8 cellular contexts compared by ENCODE assay signal in the genomic region with DNA sequence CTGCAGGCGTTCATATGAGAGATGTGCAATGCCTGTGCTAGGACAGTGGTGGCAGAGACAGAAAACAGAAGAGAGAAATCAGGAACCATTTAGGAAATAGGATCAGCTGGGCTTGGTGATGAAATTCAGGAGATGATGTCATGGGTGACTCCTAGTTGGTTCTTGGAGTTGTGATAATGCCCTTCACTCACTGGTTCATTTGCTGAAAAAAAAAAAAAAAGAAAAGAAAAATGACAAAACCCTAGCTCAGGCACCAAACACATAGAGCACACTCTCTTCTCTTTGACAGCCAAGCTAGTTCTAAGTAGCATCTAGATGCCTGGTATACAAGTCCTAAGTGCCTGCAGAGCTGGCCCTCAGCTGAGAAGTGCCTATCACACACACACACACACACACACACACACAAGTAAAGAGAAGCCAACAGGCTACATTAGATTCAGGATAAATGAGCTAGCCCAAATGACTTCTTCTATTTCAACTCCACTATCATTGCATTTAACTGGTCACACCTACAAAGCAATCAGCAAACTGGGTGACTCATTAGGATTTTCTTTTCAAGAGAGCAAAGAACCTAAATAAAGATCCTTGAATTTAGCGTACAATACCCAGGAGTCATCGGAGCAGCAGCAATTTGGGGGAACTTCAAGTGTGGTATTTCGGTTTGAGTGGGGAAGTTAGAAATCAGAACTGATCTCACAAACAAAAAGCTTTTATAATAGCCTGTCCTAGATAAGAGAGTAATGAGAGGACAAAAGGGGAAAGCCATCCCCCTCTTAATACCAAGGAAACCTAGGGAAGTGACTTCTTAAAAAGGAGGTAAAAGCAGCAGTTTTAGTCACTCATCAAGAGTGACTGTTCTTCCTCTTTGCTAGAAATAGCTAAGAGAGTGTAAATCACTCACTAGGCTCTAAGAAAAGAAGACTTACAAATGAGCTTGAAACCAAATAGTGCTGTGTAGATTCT.
DNase-seq lines count a peak whose midpoint lies in the region; ATAC-seq and TF ChIP-seq lines count a peak whose summit lies in the region.

No MANE protein-coding gene starts in this region.

- H3K4me3 ChIP-seq in ascending aorta = no peak overlapping the region
- H3K4me3 ChIP-seq in mucosa of descending colon = no peak overlapping the region

- TF ChIP-seq CTCF in ascending aorta (IDR thresholded peaks at IDR 0.05) = no peak
- TF ChIP-seq CTCF in mucosa of descending colon (IDR thresholded peaks at IDR 0.05) = no peak

- peak; percentile 62 for ATAC-seq in GM19452 (IDR thresholded peaks at IDR 0.05; ENCODE audit: unreplicated experiment)
- peak; percentile 70 for ATAC-seq in HG03439 (IDR thresholded peaks at IDR 0.05; ENCODE audit: unreplicated experiment)
- peak; percentile 86 for ATAC-seq in mucosa of descending colon

- H3K4me1 ChIP-seq in ascending aorta = peaks cover 0 to 12% of the 10 kb centered on the region in 2 donors
- no peaks in the 10 kb centered on the region for H3K4me1 ChIP-seq in mucosa of descending colon (ENCODE audit: low read depth)

- no peaks in the 10 kb centered on the region for H3K27me3 ChIP-seq in ascending aorta

- intact Hi-C loops in ascending aorta (cut with DNase I) (no loop called here), mucosa of descending colon (cut with DNase I, micrococcal nuclease) (no loop called here)

- H3K9me3 ChIP-seq in ascending aorta = no peaks in the 10 kb centered on the region
- no peaks in the 10 kb centered on the region for H3K9me3 ChIP-seq in mucosa of descending colon

- DNase-seq in DMS79 treated with DMSO at 0.1 percent for 48 hours (lab: John Stamatoyannopoulos, UW) (peak; percentile 52), ascending aorta (ENCODE audit: low spot score in 2 of 2) (no peak), mucosa of descending colon (no peak), NCI-H187 treated with DMSO at 0.1 percent for 48 hours (lab: John Stamatoyannopoulos, UW) (no peak), NCI-H748 treated with DMSO at 0.1 percent for 48 hours (lab: John Stamatoyannopoulos, UW) (no peak)
- DNase-seq in activated naive CD4-positive, alpha-beta T cell treated with anti-CD3 and anti-CD28 coated beads, Interleukin-2, amount 50 U/mL, for 16 hours = no peak

- H3K36me3 ChIP-seq in ascending aorta (no peaks in the 10 kb centered on the region), mucosa of descending colon (ENCODE audit: low read depth) (no peaks in the 10 kb centered on the region)

- peak overlapping the region; percentile 59 to 66 for H3K27ac ChIP-seq in ascending aorta
